In genomic region chr10:73785721-73786511, GRCh38 we compare ENCODE assay signal across 8 cellular contexts. TPM values are rescaled to one million over a fixed set of nuclear protein-coding genes. Genes with fewer than 3 reads are reported as not detected.
A peak's percentile ranks its signal among the peaks of the same experiment; 100 is the strongest.
DNase-seq lines count a peak whose midpoint lies in the region; ATAC-seq and TF ChIP-seq lines count a peak whose summit lies in the region.

No MANE protein-coding gene starts in this region.

- H3K4me1 ChIP-seq in BLaER1 treated with 17β-estradiol and CSF1 and Interleukin-3, amounts not matched to agents 10 nM and 100 nM: peaks cover 41 to 48% (median 44%) of the 10 kb centered on the region in 10 experiments
- H3K4me1 ChIP-seq in HUES48 (ENCODE audit: control insufficient read depth, insufficient read depth, low read length): peaks cover 13% of the 10 kb centered on the region
- H3K4me1 ChIP-seq in thyroid gland: peaks cover 32 to 33% of the 10 kb centered on the region in 2 donors

- H4K20me1 ChIP-seq in BLaER1 treated with 17β-estradiol and CSF1 and Interleukin-3, amounts not matched to agents 10 nM and 100 nM: peaks cover 21 to 50% (median 41%) of the 10 kb centered on the region in 11 experiments; a peak in 20 of 22 replicates

- no peak for TF ChIP-seq CTCF in mesothelial cell of epicardium (IDR thresholded peaks at IDR 0.05; ENCODE audit: unreplicated experiment)
- TF ChIP-seq CTCF in thyroid gland (IDR thresholded peaks at IDR 0.05): no peak

- no peaks in the 10 kb centered on the region for H3K9me3 Mint-ChIP-seq in mesothelial cell of epicardium

- H3K27me3 Mint-ChIP-seq in mesothelial cell of epicardium (ENCODE audit: low read depth): no peaks in the 10 kb centered on the region

- H3K27ac ChIP-seq in BLaER1 treated with 17β-estradiol and CSF1 and Interleukin-3, amounts not matched to agents 10 nM and 100 nM: peak overlapping the region; percentile 80 to 89 (median 86)
- H3K27ac ChIP-seq in HUES48 (ENCODE audit: low read depth, low read length) (peak overlapping the region; percentile 9), thyroid gland (peak overlapping the region; percentile 78 to 88 (median 78))

- 1% methylated on average over 30 to 42 of the region's 54 CpGs for WGBS in thyroid gland, 2 donors

- H3K36me3 Mint-ChIP-seq in mesothelial cell of epicardium: peaks cover 14% of the 10 kb centered on the region

- H3K27me3 ChIP-seq in BLaER1 treated with 17β-estradiol and CSF1 and Interleukin-3, amounts not matched to agents 10 nM and 100 nM: no peaks in the 10 kb centered on the region
- H3K27me3 ChIP-seq in HUES48 (ENCODE audit: control insufficient read depth, insufficient read depth, low read length): no peaks in the 10 kb centered on the region
- H3K27me3 ChIP-seq in thyroid gland: no peaks in the 10 kb centered on the region

- peak overlapping the region; percentile 99 for H3K4me3 Mint-ChIP-seq in mesothelial cell of epicardium

- peak overlapping the region; percentile 88 to 95 (median 90) for H3K9ac ChIP-seq in BLaER1 treated with 17β-estradiol and CSF1 and Interleukin-3, amounts not matched to agents 10 nM and 100 nM
- H3K9ac ChIP-seq in HUES48 (ENCODE audit: low read depth, low read length): 0 out of 2 replicates have a peak overlapping the region, but pooled peaks have one; percentile 44

- no peaks in the 10 kb centered on the region for H3K9me3 ChIP-seq in BLaER1 treated with 17β-estradiol and CSF1 and Interleukin-3, amounts not matched to agents 10 nM and 100 nM (replicated peaks in 1 of 11)
- no peaks in the 10 kb centered on the region for H3K9me3 ChIP-seq in HUES48 (ENCODE audit: control insufficient read depth, insufficient read depth, low read length)
- H3K9me3 ChIP-seq in thyroid gland: no peaks in the 10 kb centered on the region

- H3K4me3 ChIP-seq in BLaER1 treated with 17β-estradiol and CSF1 and Interleukin-3, amounts not matched to agents 10 nM and 100 nM: peak overlapping the region; percentile 79 to 99 (median 88)
- H3K4me3 ChIP-seq in HUES48 (ENCODE audit: low read depth, low read length): peak overlapping the region; percentile 85
- peak overlapping the region; percentile 91 to 99 (median 98) for H3K4me3 ChIP-seq in thyroid gland (replicated peaks in 1 of 3)

- peak overlapping the region; percentile 98 for H3K27ac Mint-ChIP-seq in mesothelial cell of epicardium

- H3K4me2 ChIP-seq in BLaER1 treated with 17β-estradiol and CSF1 and Interleukin-3, amounts not matched to agents 10 nM and 100 nM: peak overlapping the region; percentile 78 to 99 (median 91)

- peak; percentile 17 for ATAC-seq in GM19438 (IDR thresholded peaks at IDR 0.05; ENCODE audit: low read depth, unreplicated experiment)

- peaks cover 43% of the 10 kb centered on the region for H3K4me1 Mint-ChIP-seq in mesothelial cell of epicardium

- no peak for TF ChIP-seq POLR2A in thyroid gland (IDR thresholded peaks at IDR 0.05)

- DNase-seq in activated CD4-positive, CD25-positive, alpha-beta regulatory T cell treated with anti-CD3 and anti-CD28 coated beads, Interleukin-2, amount 50 U/mL, for 72 hours: peak; percentile 45
- DNase-seq in effector CD4-positive, alpha-beta T cell: peak; percentile 31
- DNase-seq in mesothelial cell of epicardium (ENCODE audit: low spot score in 2 of 2, unreplicated experiment in 2 of 2) (peak; percentile 51 to 69), thyroid gland (peak; percentile 43 to 52), NCI-H1694 treated with DMSO at 0.1 percent for 48 hours (lab: John Stamatoyannopoulos, UW) (no peak)

- intact Hi-C loops in thyroid gland (cut with DNase I): no loop called here

- peaks cover 21 to 42% (median 30%) of the 10 kb centered on the region in 11 experiments for H3K36me3 ChIP-seq in BLaER1 treated with 17β-estradiol and CSF1 and Interleukin-3, amounts not matched to agents 10 nM and 100 nM
- H3K36me3 ChIP-seq in HUES48 (ENCODE audit: control insufficient read depth, insufficient read depth, low read length) (peaks cover 19% of the 10 kb centered on the region), thyroid gland (peaks cover 18% of the 10 kb centered on the region in 2 donors)

RNA-seq across cellular contexts. Expression of gene ZSWIM8, which starts 0.5 kb away (rescaled TPM):
- total RNA-seq in mesothelial cell of epicardium: 121 to 131 TPM (median 122 TPM) in 3 replicates
- 100 to 1,000 TPM in 2 of 4 donors, 10 to 100 TPM in 2; 67.2 to 199 (median 108) TPM for total RNA-seq in thyroid gland

RNA-seq across cellular contexts. Expression of gene CHCHD1, which starts 4.1 kb away (rescaled TPM):
- total RNA-seq in mesothelial cell of epicardium: 21.0 to 23.5 TPM (median 23.1 TPM) in 3 replicates
- 10 to 100 TPM; 14.1 to 57.3 (median 28.9) TPM for total RNA-seq in thyroid gland

RNA-seq across cellular contexts. Expression of gene NDST2, which starts 25.5 kb away (rescaled TPM):
- 37.2 to 40.8 TPM (median 38.7 TPM) in 3 replicates for total RNA-seq in mesothelial cell of epicardium
- 10 to 100 TPM; 12.1 to 31.0 (median 25.0) TPM for total RNA-seq in thyroid gland

RNA-seq across cellular contexts. Expression of gene SEC24C, which starts 41.7 kb away (rescaled TPM):
- total RNA-seq in mesothelial cell of epicardium (74.8 to 77.6 TPM (median 75.5 TPM) in 3 replicates), thyroid gland (10 to 100 TPM; 56.2 to 95.2 (median 83.9) TPM)

Comparison
In these comparisons a context has a peak if more than half of its experiments do, and no peak if none do; other contexts are left out.
1. H3K27ac ChIP-seq: peak in every context shown above with its lines; median percentile 86 in BLaER1 treated with 17β-estradiol and CSF1 and Interleukin-3, amounts not matched to agents 10 nM and 100 nM; 78 in thyroid gland; 9 in HUES48.